In the genomic region with DNA sequence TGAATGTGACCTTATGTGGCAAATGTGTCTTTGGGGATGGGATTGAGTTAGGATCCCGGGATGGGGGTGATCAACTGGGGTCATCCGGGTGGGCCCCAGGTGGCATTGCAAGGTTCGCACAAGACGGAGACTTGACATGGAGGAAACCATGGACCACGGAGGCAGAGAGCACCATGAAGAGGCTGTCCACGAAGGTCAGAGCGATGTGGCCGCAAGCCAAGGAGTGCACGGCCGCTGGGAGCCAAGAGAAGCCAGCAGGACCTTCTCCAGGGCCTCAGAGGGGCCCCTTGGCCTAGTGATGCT, we compare ENCODE assay signal across 16 cellular contexts. TPM values are rescaled to one million over a fixed set of nuclear protein-coding genes. Genes with fewer than 3 reads are reported as not detected.
DNase-seq lines count a peak whose midpoint lies in the region; ATAC-seq and TF ChIP-seq lines count a peak whose summit lies in the region.
"Had no signal": no experiment of that assay in that cellular context is flagged by ENCODE, and none has a peak within 500 bp of the region (broad histone marks: within the 10 kb centered on the region; RNA-seq: fewer than 3 reads in every experiment).

No MANE protein-coding gene starts in this region.

- TF ChIP-seq CTCF in Caco-2 (IDR thresholded peaks at IDR 0.05; ENCODE audit: insufficient read depth in 1 of 2, low read depth in 1 of 2, low read length in 1 of 2, severe bottlenecking in 1 of 2, unreplicated experiment in 1 of 2) (no peak), neural crest cell (conservative IDR thresholded peaks at IDR 0.05) (no peak), osteocyte (IDR thresholded peaks at IDR 0.05) (no peak)

- H3K4me1 Mint-ChIP-seq in Caco-2 (ENCODE audit: low read depth, unreplicated experiment) (peaks cover 16% of the 10 kb centered on the region), neural crest cell (peaks cover 15% of the 10 kb centered on the region), osteocyte (ENCODE audit: unreplicated experiment) (peaks cover 39% of the 10 kb centered on the region)
- H3K4me1 Mint-ChIP-seq: CD4-positive, alpha-beta memory T cell had no signal

- H3K9ac ChIP-seq in BLaER1 treated with 17β-estradiol and CSF1 and Interleukin-3, amounts not matched to agents 10 nM and 100 nM, result no peak overlapping the region

- no peak for ATAC-seq in right cardiac atrium
- ATAC-seq: PC-3 had no signal

- H3K4me3 ChIP-seq in BLaER1 treated with 17β-estradiol and CSF1 and Interleukin-3, amounts not matched to agents 10 nM and 100 nM, result no peak overlapping the region
- H3K4me3 ChIP-seq in Caco-2 (ENCODE audit: low read depth, low read length) (no peak overlapping the region), right cardiac atrium (ENCODE audit: low read length) (no peak overlapping the region)

- DNase-seq in Caco-2 (peak in 1 of 2 experiments; percentile 10), right cardiac atrium (peak in 2 of 3 donors; percentile 18 to 24), neural crest cell (ENCODE audit: low read depth, low spot score) (no peak), osteocyte (ENCODE audit: extremely low spot score, unreplicated experiment) (no peak), hepatic stellate cell (ENCODE audit: low spot score) (no peak), cortex of kidney (lab: John Stamatoyannopoulos, UW) (no peak)
- DNase-seq: CD4-positive, alpha-beta memory T cell; DMS79; H9; NCI-H1417 treated with DMSO at 0.1 percent for 48 hours; NCI-H1930; NCI-H446; NCI-H748 treated with DMSO at 0.1 percent for 48 hours; PC-3 had no signal

- peaks cover 2% of the 10 kb centered on the region for H3K9me3 Mint-ChIP-seq in Caco-2 (ENCODE audit: unreplicated experiment)
- H3K9me3 Mint-ChIP-seq in neural crest cell, result no peaks in the 10 kb centered on the region
- no peaks in the 10 kb centered on the region for H3K9me3 Mint-ChIP-seq in osteocyte (ENCODE audit: unreplicated experiment)
- H3K9me3 Mint-ChIP-seq: CD4-positive, alpha-beta memory T cell had no signal

- H3K36me3 Mint-ChIP-seq in Caco-2 (ENCODE audit: insufficient read depth, unreplicated experiment) (peaks cover under 1% of the 10 kb centered on the region), neural crest cell (ENCODE audit: low read depth) (no peaks in the 10 kb centered on the region), osteocyte (ENCODE audit: unreplicated experiment) (no peaks in the 10 kb centered on the region)
- H3K36me3 Mint-ChIP-seq: CD4-positive, alpha-beta memory T cell had no signal

- intact Hi-C loops in Caco-2 (cut with micrococcal nuclease; ENCODE audit: unreplicated experiment), result loop anchor here (10.0 kb wide), 1 partner anchor 52 kb away; no protein-coding TSS in a partner anchor
- intact Hi-C loops in right cardiac atrium (cut with DNase I), result loop anchor here in 1 of 4 donors (10.0 kb wide), 1 partner anchor 52 kb away; no protein-coding TSS in a partner anchor

- H3K4me2 ChIP-seq in BLaER1 treated with 17β-estradiol and CSF1 and Interleukin-3, amounts not matched to agents 10 nM and 100 nM, result peak overlapping the region in 8 of 11 experiments; percentile 49 to 77 (median 68); a peak in 9 of 22 replicates

- H3K4me3 Mint-ChIP-seq in Caco-2 (ENCODE audit: unreplicated experiment) (no peak overlapping the region), neural crest cell (no peak overlapping the region), osteocyte (ENCODE audit: unreplicated experiment) (no peak overlapping the region)
- H3K4me3 Mint-ChIP-seq: CD4-positive, alpha-beta memory T cell; H9 had no signal

- POLR2A ChIA-PET in Caco-2 (lab: Charles Lee), result no interaction called here

- no TSS peak for BruUV-seq in Caco-2 (replicated peaks; lab: Mats Ljungman, UMichigan)

- H3K27ac Mint-ChIP-seq in Caco-2 (ENCODE audit: unreplicated experiment) (peak overlapping the region; percentile 53), neural crest cell (ENCODE audit: unreplicated experiment) (peak overlapping the region; percentile 78), osteocyte (ENCODE audit: unreplicated experiment) (no peak overlapping the region)
- H3K27ac Mint-ChIP-seq: H9 had no signal

- H3K4me1 ChIP-seq in BLaER1 treated with 17β-estradiol and CSF1 and Interleukin-3, amounts not matched to agents 10 nM and 100 nM, result peaks cover 0 to 39% (median 28%) of the 10 kb centered on the region in 10 experiments; a peak in 19 of 20 replicates
- H3K4me1 ChIP-seq in Caco-2 (peaks cover 28% of the 10 kb centered on the region), right cardiac atrium (ENCODE audit: control insufficient read depth, insufficient read depth, low read length) (no peaks in the 10 kb centered on the region)

- peaks cover 0 to 40% (median 12%) of the 10 kb centered on the region in 11 experiments; a peak in 13 of 22 replicates for H3K27me3 ChIP-seq in BLaER1 treated with 17β-estradiol and CSF1 and Interleukin-3, amounts not matched to agents 10 nM and 100 nM
- no peaks in the 10 kb centered on the region for H3K27me3 ChIP-seq in Caco-2 (replicated peaks; ENCODE audit: control insufficient read depth, insufficient read depth, low read length)
- no peaks in the 10 kb centered on the region for H3K27me3 ChIP-seq in right cardiac atrium (ENCODE audit: control insufficient read depth, insufficient read depth)

- H3K9me3 ChIP-seq in BLaER1 treated with 17β-estradiol and CSF1 and Interleukin-3, amounts not matched to agents 10 nM and 100 nM (replicated peaks in 1 of 11), result peaks cover 0 to 2% (median under 1%) of the 10 kb centered on the region in 11 experiments; a peak in 3 of 22 replicates
- H3K9me3 ChIP-seq in Caco-2, result no peaks in the 10 kb centered on the region
- no peaks in the 10 kb centered on the region for H3K9me3 ChIP-seq in right cardiac atrium (ENCODE audit: control insufficient read depth, low read length)

- CTCF ChIA-PET in Caco-2 (lab: Charles Lee), result no interaction called here

- H3K27ac ChIP-seq in BLaER1 treated with 17β-estradiol and CSF1 and Interleukin-3, amounts not matched to agents 10 nM and 100 nM, result no peak overlapping the region
- no peak overlapping the region for H3K27ac ChIP-seq in right cardiac atrium (ENCODE audit: low read length)
- H3K27ac ChIP-seq: RWPE1 had no signal

- WGBS in right cardiac atrium, result 98% methylated on average over 10 of the region's 10 CpGs

- H3K27me3 Mint-ChIP-seq in Caco-2 (ENCODE audit: insufficient read depth, unreplicated experiment), result no peaks in the 10 kb centered on the region
- peaks cover 36% of the 10 kb centered on the region for H3K27me3 Mint-ChIP-seq in neural crest cell (ENCODE audit: low read depth)
- H3K27me3 Mint-ChIP-seq in osteocyte (ENCODE audit: unreplicated experiment), result no peaks in the 10 kb centered on the region

- H3K36me3 ChIP-seq in BLaER1 treated with 17β-estradiol and CSF1 and Interleukin-3, amounts not matched to agents 10 nM and 100 nM, result no peaks in the 10 kb centered on the region
- H3K36me3 ChIP-seq in Caco-2 (ENCODE audit: control insufficient read depth, insufficient read depth, low read length), result no peaks in the 10 kb centered on the region

- peaks cover 0 to 24% (median 0%) of the 10 kb centered on the region in 11 experiments; a peak in 3 of 22 replicates for H4K20me1 ChIP-seq in BLaER1 treated with 17β-estradiol and CSF1 and Interleukin-3, amounts not matched to agents 10 nM and 100 nM

RNA-seq across cellular contexts. Expression of a gene that starts 22.3 kb away (rescaled TPM):
- total RNA-seq in Caco-2 (2022) (160 and 170 TPM in 2 replicates), right cardiac atrium (100 to 1,000 TPM in 1 of 4 donors, 10 to 100 TPM in 3; 63.5 to 134 (median 84.6) TPM), neural crest cell (18.2 and 19.2 TPM in 2 replicates), osteocyte (515 and 555 TPM in 2 replicates)
- polyA plus RNA-seq in right cardiac atrium, result 52.3 TPM

Comparison
In these comparisons a context has a peak if more than half of its experiments do, and no peak if none do; other contexts are left out.
1. DNase-seq: peak in right cardiac atrium (2 of 3); none in neural crest cell (single experiment), osteocyte (single experiment), hepatic stellate cell (single experiment) and cortex of kidney (single experiment).